Comparison of ENCODE assay signal across 13 cellular contexts in the genomic region with DNA sequence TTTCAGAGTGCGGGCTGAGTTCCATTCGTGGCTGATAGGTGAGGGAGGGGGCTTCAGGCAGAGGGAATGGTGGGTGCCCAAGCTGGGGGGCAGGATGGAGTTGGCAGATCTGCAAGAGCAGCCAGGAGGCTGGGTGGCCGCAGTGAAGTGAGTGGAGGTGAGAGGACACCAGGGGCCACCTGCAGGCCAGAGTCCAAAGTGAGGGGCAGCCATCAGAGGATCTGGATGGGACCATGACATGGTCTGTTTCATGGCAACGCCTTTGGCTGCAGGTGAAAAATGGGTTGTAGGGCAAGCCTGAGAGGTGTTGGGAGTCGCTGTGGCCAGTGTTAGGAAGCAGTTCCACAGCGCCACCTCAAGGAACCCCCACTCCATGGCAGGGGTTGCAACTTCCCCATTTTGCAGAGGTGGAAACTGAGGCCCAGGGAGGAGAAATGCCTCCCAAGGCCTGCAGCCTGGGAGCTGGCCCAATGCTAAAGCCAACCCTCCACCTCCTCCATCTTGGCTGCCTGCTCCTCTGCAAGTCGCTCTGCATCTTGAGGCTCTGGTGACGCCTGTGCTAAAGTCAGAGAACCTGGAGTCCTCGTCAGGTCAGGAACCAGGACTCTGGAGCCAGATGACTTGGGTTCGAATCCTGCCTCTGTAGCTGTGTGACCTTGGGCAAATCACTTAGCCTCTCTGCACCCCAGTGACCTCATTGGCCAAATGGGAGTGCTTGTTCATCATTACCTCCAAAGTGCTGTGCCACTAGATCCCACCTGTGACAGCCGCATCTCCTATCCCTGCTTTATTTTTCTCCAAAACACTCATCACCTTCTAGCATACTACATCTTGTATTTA.
A peak's percentile ranks its signal among the peaks of the same experiment; 100 is the strongest.
DNase-seq lines count a peak whose midpoint lies in the region; ATAC-seq and TF ChIP-seq lines count a peak whose summit lies in the region.
"Had no signal": no experiment of that assay in that cellular context is flagged by ENCODE, and none has a peak within 500 bp of the region (broad histone marks: within the 10 kb centered on the region; RNA-seq: fewer than 3 reads in every experiment).

No MANE protein-coding gene starts in this region.

- TF ChIP-seq CTCF in AG04449 (IDR thresholded peaks at IDR 0.05; ENCODE audit: insufficient read depth, low read length, missing control alignments) (peak; percentile 13), GM12874 (IDR thresholded peaks at IDR 0.05; ENCODE audit: insufficient read depth, low read depth, low read length) (peak; percentile 50), RWPE2 (IDR thresholded peaks at IDR 0.05; ENCODE audit: poor library complexity, severe bottlenecking) (peak; percentile 28), fibroblast of pulmonary artery (IDR thresholded peaks at IDR 0.05; ENCODE audit: low read length, missing control alignments) (peak; percentile 17), GM13976 (IDR thresholded peaks at IDR 0.05; ENCODE audit: borderline replicate concordance, control extremely low read depth, extremely low read depth, insufficient read depth, missing control alignments) (no peak)

- POLR2A ChIA-PET in AG04449 (lab: Yijun Ruan, JAX) = no interaction called here

- DNase-seq in AG04449 (ENCODE audit: low read depth, low spot score) (no peak), RWPE2 (ENCODE audit: low spot score) (no peak), fibroblast of pulmonary artery (ENCODE audit: low read depth) (no peak), GM13976 (ENCODE audit: low spot score) (no peak), medulla oblongata (ENCODE audit: extremely low spot score) (no peak)
- DNase-seq in effector CD4-positive, alpha-beta T cell = no peak
- DNase-seq in activated T-cell treated with anti-CD3 and anti-CD28 coated beads, Interleukin-2, amount 50 U/mL, for 48 hours = no peak
- DNase-seq: effector memory CD8-positive, alpha-beta T cell; kidney; NCI-H446 treated with DMSO at 0.1 percent for 48 hours; thyroid gland had no signal

- CTCF ChIA-PET in AG04449 (lab: Yijun Ruan, JAX) = no interaction called here

- H3K4me3 ChIP-seq in AG04449 (ENCODE audit: low read depth, low read length) = no peak overlapping the region
- H3K4me3 ChIP-seq in RWPE2 (ENCODE audit: severe bottlenecking) = no peak overlapping the region
- no peak overlapping the region for H3K4me3 ChIP-seq in fibroblast of pulmonary artery (replicated peaks; ENCODE audit: low read depth, low read length)
- H3K4me3 ChIP-seq: thyroid gland had no signal

- no peaks in the 10 kb centered on the region for H3K36me3 ChIP-seq in RWPE2 (ENCODE audit: low read depth)
- H3K36me3 ChIP-seq: thyroid gland had no signal

- in situ Hi-C loops in GM13976 (cut with MboI; ENCODE audit: low sequenced_read_pairs, unreplicated experiment) = no loop called here

- no peak for ATAC-seq in RWPE2 (ENCODE audit: low read depth)
- ATAC-seq: activated T-helper 17 cell treated with anti-CD3 and anti-CD28 coated beads, Interleukin-2, amount 50 U/mL, for 72 hours; effector memory CD8-positive, alpha-beta T cell had no signal

- H3K27ac ChIP-seq in RWPE2 (ENCODE audit: poor library complexity, severe bottlenecking) = no peak overlapping the region

- H3K27me3 ChIP-seq in RWPE2 (ENCODE audit: insufficient read depth, poor library complexity, severe bottlenecking) = no peaks in the 10 kb centered on the region
- H3K27me3 ChIP-seq: thyroid gland had no signal

- H3K9me3 ChIP-seq in RWPE2 (ENCODE audit: severe bottlenecking) = no peaks in the 10 kb centered on the region
- H3K9me3 ChIP-seq: thyroid gland had no signal

- peaks cover 6% of the 10 kb centered on the region for H3K4me1 ChIP-seq in RWPE2 (ENCODE audit: insufficient read depth, poor library complexity, severe bottlenecking)
